Comparison of ENCODE assay signal across 1 cellular context in the genomic region with DNA sequence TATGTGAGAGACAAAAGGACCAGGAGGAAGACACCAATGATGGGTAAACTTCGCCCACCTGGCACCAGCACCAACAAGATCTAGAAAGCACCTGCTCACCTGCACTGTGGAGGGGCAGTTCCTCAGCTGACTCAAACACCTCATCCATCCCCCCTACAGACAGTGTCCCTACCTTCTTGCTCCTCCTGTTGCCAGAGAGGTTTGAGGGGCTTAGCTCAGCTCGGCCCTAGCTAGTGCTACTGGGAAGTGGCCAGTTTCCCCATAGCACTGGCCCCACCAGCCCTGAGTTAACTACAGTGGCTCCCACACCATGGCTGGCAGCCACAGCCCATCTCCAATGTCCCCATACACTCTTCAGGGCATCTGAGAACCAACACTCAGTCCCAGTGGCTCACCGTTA.
TF ChIP-seq lines count a peak whose summit lies in the region.

No MANE protein-coding gene starts in this region.

TF ChIP-seq in SK-N-SH treated with all-trans-retinoic acid at 6 μM for 48 hours, 23 proteins besides CTCF, POLR2A, EP300 and RAD21 (continued from another document):
- TF ChIP-seq TSHZ2 (CRISPR knock-in tag; IDR thresholded peaks at IDR 0.05) (no peak), CSDC2 (CRISPR knock-in tag; IDR thresholded peaks at IDR 0.05) (no peak)
